Comparison of ENCODE assay signal across 8 cellular contexts in genomic region chr2:19357383-19358241, GRCh38. TPM values are rescaled to one million over a fixed set of nuclear protein-coding genes. Genes with fewer than 3 reads are reported as not detected.
DNase-seq lines count a peak whose midpoint lies in the region; ATAC-seq, FAIRE-seq and TF ChIP-seq lines count a peak whose summit lies in the region.

No MANE protein-coding gene starts in this region.

- no peaks in the 10 kb centered on the region for H3K27me3 ChIP-seq in mammary epithelial cell (ENCODE audit: insufficient read depth, low read length)
- peaks cover 5 to 54% of the 10 kb centered on the region in 2 experiments; a peak in 4 of 5 replicates for H3K27me3 ChIP-seq in HepG2 (ENCODE audit: control insufficient read depth in 1 of 2, insufficient read depth in 2 of 2, low read length in 2 of 2)
- peaks cover 0 to 55% (median 31%) of the 10 kb centered on the region in 4 donors for H3K27me3 ChIP-seq in upper lobe of left lung

- WGBS in mammary epithelial cell (ENCODE audit: low coverage, missing lambda C conversion rate), result 1% methylated on average over 35 of the region's 45 CpGs
- WGBS in HepG2 (ENCODE audit: low lambda C conversion rate), result 45% methylated on average over 26 of the region's 45 CpGs
- 5 to 8% methylated on average over 20 to 45 of the region's 45 CpGs for WGBS in upper lobe of left lung, 2 donors

- intact Hi-C loops in mammary epithelial cell (cut with micrococcal nuclease), result loop anchor here (1.0 to 10.0 kb wide), 5 partner anchors 123 to 922 kb away; no protein-coding TSS in a partner anchor
- intact Hi-C loops in HepG2 (cut with micrococcal nuclease; ENCODE audit: unreplicated experiment), result no loop called here

- dilution Hi-C loops in mammary epithelial cell (cut with HindIII; ENCODE audit: low sequenced_read_pairs), result no loop called here

- no peak for FAIRE-seq in HepG2 (lab: Jason Lieb, UNC)

- TF ChIP-seq EP300 in HepG2 (IDR thresholded peaks at IDR 0.05; ENCODE audit: low read depth in 2 of 2, low read length in 2 of 2) (no peak), HepG2 (CRISPR knock-in tag; IDR thresholded peaks at IDR 0.05; ENCODE audit: borderline replicate concordance) (no peak), upper lobe of left lung (IDR thresholded peaks at IDR 0.05) (no peak)

- H3K4me1 ChIP-seq in mammary epithelial cell (ENCODE audit: insufficient read depth, low read length) (peaks cover 27% of the 10 kb centered on the region), HepG2 (ENCODE audit: insufficient read depth, low read length) (peaks cover 27% of the 10 kb centered on the region), upper lobe of left lung (peaks cover 24 to 52% (median 39%) of the 10 kb centered on the region in 4 donors)

- TF ChIP-seq RAD21 in HepG2 (CRISPR knock-in tag; IDR thresholded peaks at IDR 0.05), result no peak

- in situ Hi-C loops in mammary epithelial cell (cut with MboI; ENCODE audit: low sequenced_read_pairs in 2 of 2) (loop anchor here (10.0 to 25.0 kb wide), 3 partner anchors 483 to 923 kb away; no protein-coding TSS in a partner anchor), HepG2 (cut with HindIII; ENCODE audit: extremely low pct_ligation_motif_present, low pct_unique_long_range_greater_than_20kb) (loop anchor here (5.0 kb wide), 1 partner anchor 505 kb away; no protein-coding TSS in a partner anchor)

- BruUV-seq in mammary epithelial cell (replicated peaks; lab: Mats Ljungman, UMichigan) (no TSS peak), HepG2 (replicated peaks; lab: Mats Ljungman, UMichigan) (no TSS peak)

- TF ChIP-seq POLR2A in HepG2 (IDR thresholded peaks at IDR 0.05; ENCODE audit: insufficient read depth in 1 of 2, low read depth in 2 of 2, low read length in 2 of 2) (no peak), upper lobe of left lung (IDR thresholded peaks at IDR 0.05) (no peak)

- H3K4me1 Mint-ChIP-seq in activated naive CD4-positive, alpha-beta T cell treated with anti-CD3 and anti-CD28 coated beads, Interleukin-2, amount 10 ng/mL, durations not matched to agents 7 days and 5 days, result peaks cover 37% of the 10 kb centered on the region

- H4K20me1 ChIP-seq in mammary epithelial cell (ENCODE audit: insufficient read depth, low read length), result no peaks in the 10 kb centered on the region
- H4K20me1 ChIP-seq in HepG2 (ENCODE audit: insufficient read depth, low read length), result no peaks in the 10 kb centered on the region

- H2AFZ ChIP-seq in mammary epithelial cell (ENCODE audit: low read depth, low read length) (peak overlapping the region; percentile 76), HepG2 (ENCODE audit: low read length) (no peak overlapping the region)

- H3K79me2 ChIP-seq in mammary epithelial cell (ENCODE audit: insufficient read depth, low read length), result peaks cover 58% of the 10 kb centered on the region
- H3K79me2 ChIP-seq in HepG2 (ENCODE audit: insufficient read depth, low read length), result no peaks in the 10 kb centered on the region

- peaks cover 5% of the 10 kb centered on the region for H3K36me3 Mint-ChIP-seq in activated naive CD4-positive, alpha-beta T cell treated with anti-CD3 and anti-CD28 coated beads, Interleukin-2, amount 10 ng/mL, durations not matched to agents 7 days and 5 days

- peak overlapping the region; percentile 71 to 90 (median 89) for H3K4me3 ChIP-seq in mammary epithelial cell (replicated peaks in 1 of 3; ENCODE audit: insufficient read depth in 1 of 3, low read depth in 2 of 3, low read length in 3 of 3)
- peak overlapping the region; percentile 59 to 80 (median 68); a peak in 5 of 6 replicates for H3K4me3 ChIP-seq in HepG2 (replicated peaks in 1 of 3; ENCODE audit: insufficient read depth in 1 of 3, low read depth in 2 of 3, low read length in 3 of 3)
- H3K4me3 ChIP-seq in upper lobe of left lung, result peak overlapping the region; percentile 30 to 63 (median 56)

- H3K4me2 ChIP-seq in mammary epithelial cell (ENCODE audit: insufficient read depth, low read depth, low read length), result peak overlapping the region; percentile 99
- peak overlapping the region; percentile 97 for H3K4me2 ChIP-seq in HepG2 (ENCODE audit: low read depth, low read length)

- H3K9me3 Mint-ChIP-seq in activated naive CD4-positive, alpha-beta T cell treated with anti-CD3 and anti-CD28 coated beads, Interleukin-2, amount 10 ng/mL, durations not matched to agents 7 days and 5 days, result no peaks in the 10 kb centered on the region

- H3K9me3 ChIP-seq in mammary epithelial cell (replicated peaks; ENCODE audit: insufficient read depth, low read length), result no peaks in the 10 kb centered on the region
- no peaks in the 10 kb centered on the region for H3K9me3 ChIP-seq in HepG2 (ENCODE audit: low read length)
- no peaks in the 10 kb centered on the region for H3K9me3 ChIP-seq in upper lobe of left lung

- H3K36me3 ChIP-seq in mammary epithelial cell (ENCODE audit: insufficient read depth, low read length) (peaks cover 6% of the 10 kb centered on the region), HepG2 (replicated peaks in 1 of 2; ENCODE audit: control insufficient read depth in 1 of 2, insufficient read depth in 2 of 2, low read length in 2 of 2) (no peaks in the 10 kb centered on the region), upper lobe of left lung (no peaks in the 10 kb centered on the region)

- peak overlapping the region; percentile 67 for H3K27ac ChIP-seq in mammary epithelial cell (ENCODE audit: insufficient read depth, low read depth, low read length)
- H3K27ac ChIP-seq in HepG2 (ENCODE audit: extremely low read length, insufficient read depth, low read length), result no peak overlapping the region
- peak overlapping the region; percentile 48 to 80 (median 68) for H3K27ac ChIP-seq in upper lobe of left lung

- ATAC-seq in HepG2 (peak; percentile 20), upper lobe of left lung (ENCODE audit: low FRiP score in 2 of 2) (peak in 1 of 2 donors; percentile 9), GM21390 (IDR thresholded peaks at IDR 0.05; ENCODE audit: unreplicated experiment) (no peak), HG03159 (IDR thresholded peaks at IDR 0.05; ENCODE audit: unreplicated experiment) (no peak)

- H3K4me3 Mint-ChIP-seq in activated naive CD4-positive, alpha-beta T cell treated with anti-CD3 and anti-CD28 coated beads, Interleukin-2, amount 10 ng/mL, durations not matched to agents 7 days and 5 days, result peak overlapping the region; percentile 18

- no peak for TF ChIP-seq CTCF in mammary epithelial cell (conservative IDR thresholded peaks at IDR 0.05 in 1 of 2, IDR thresholded peaks at IDR 0.05 in 1 of 2; ENCODE audit: extremely low read depth in 1 of 2, insufficient read depth in 1 of 2, low read depth in 1 of 2, low read length in 2 of 2)
- no peak for TF ChIP-seq CTCF in HepG2 (CRISPR knock-in tag; IDR thresholded peaks at IDR 0.05)
- no peak for TF ChIP-seq CTCF in upper lobe of left lung (IDR thresholded peaks at IDR 0.05)

- POLR2A ChIA-PET in HepG2 (lab: Yijun Ruan, JAX), result interaction anchor here (0.9 to 5.4 kb wide), 4 partner anchors 10 to 797 kb away, joined by 3 to 55 read pairs (median 7); partner anchors contain the start of gene RDH14

- peaks cover 100% of the 10 kb centered on the region for H3K27me3 Mint-ChIP-seq in activated naive CD4-positive, alpha-beta T cell treated with anti-CD3 and anti-CD28 coated beads, Interleukin-2, amount 10 ng/mL, durations not matched to agents 7 days and 5 days

- peak overlapping the region; percentile 83 for H3K9ac ChIP-seq in mammary epithelial cell (ENCODE audit: insufficient read depth, low read length)
- peak overlapping the region; percentile 42; the same call in 1 of the 2 replicates for H3K9ac ChIP-seq in HepG2 (ENCODE audit: insufficient read depth, low read depth, low read length)

- CTCF ChIA-PET in activated naive CD4-positive, alpha-beta T cell treated with anti-CD3 and anti-CD28 coated beads, Interleukin-2, amount 10 ng/mL, durations not matched to agents 7 days and 5 days (lab: Charles Lee), result interaction anchor here (0.6 to 2.6 kb wide), 3 partner anchors 9 to 837 kb away, joined by 3 to 17 read pairs (median 4); no protein-coding TSS in a partner anchor
- CTCF ChIA-PET in mammary epithelial cell (lab: Charles Lee; ENCODE audit: low non-redundant PET), result interaction anchor here (0.8 kb wide), 1 partner anchor 837 kb away, joined by 4 read pairs; no protein-coding TSS in a partner anchor
- CTCF ChIA-PET in HepG2 (lab: Yijun Ruan, JAX; ENCODE audit: low intra/inter-chr PET ratio, low total read pairs), result no interaction called here

- DNase-seq in activated naive CD4-positive, alpha-beta T cell treated with anti-CD3 and anti-CD28 coated beads, Interleukin-2, amount 10 ng/mL, durations not matched to agents 7 days and 5 days, result no peak
- no peak for DNase-seq in activated naive CD4-positive, alpha-beta T cell treated with Interleukin-2 at 50 U/mL for 16 hours
- DNase-seq in mammary epithelial cell, result peak; percentile 49
- DNase-seq in HepG2 (ENCODE audit: low spot score), result no peak
- peak in 1 of 2 donors; percentile 82 for DNase-seq in upper lobe of left lung
- DNase-seq in AML-193 (lab: John Stamatoyannopoulos, UW), result no peak

- H3K27ac Mint-ChIP-seq in activated naive CD4-positive, alpha-beta T cell treated with anti-CD3 and anti-CD28 coated beads, Interleukin-2, amount 10 ng/mL, durations not matched to agents 7 days and 5 days, result peak overlapping the region; percentile 42

RNA-seq across cellular contexts. Expression of gene OSR1, which starts 0.8 kb away (rescaled TPM):
- 10 to 100 TPM; 37.8 to 45.9 TPM for total RNA-seq in mammary epithelial cell
- polyA plus RNA-seq in mammary epithelial cell, result 31.8 TPM
- 19.6 TPM for polyA minus RNA-seq in mammary epithelial cell
- total RNA-seq in HepG2 (2016; rRNA removed; fragmentation: Illumina TruSeq; extraction: Trizol), result 0.81 and 1.1 TPM in 2 replicates
- total RNA-seq in HepG2 (2016; cell fraction: cytosol; rRNA removed; fragmentation: Illumina TruSeq; extraction: Trizol; ENCODE audit: low read depth), result 0.44 and 0.81 TPM in 2 replicates
- 0.49 and 1.2 TPM in 2 replicates for total RNA-seq in HepG2 (2016; cell fraction: insoluble cytoplasmic fraction; rRNA removed; fragmentation: Illumina TruSeq; extraction: Trizol)
- total RNA-seq in HepG2 (2016; cell fraction: membrane; rRNA removed; fragmentation: Illumina TruSeq; extraction: Trizol), result 1.00 and 1.0 TPM in 2 replicates
- 0.90 and 1.1 TPM in 2 replicates for total RNA-seq in HepG2 (2016; cell fraction: nucleus; rRNA removed; fragmentation: Illumina TruSeq; extraction: Trizol)
- polyA plus RNA-seq in HepG2 (2011; rRNA removed), result 0.63 and 0.72 TPM in 2 replicates
- polyA plus RNA-seq in HepG2 (2011; cell fraction: cytosol; rRNA removed), result 0.33 and 0.91 TPM in 2 replicates
- polyA plus RNA-seq in HepG2 (2011; cell fraction: nucleus; rRNA removed), result 1.4 and 2.1 TPM in 2 replicates
- polyA plus RNA-seq in HepG2 (2012), result 0.05 and 0.35 TPM in 2 replicates
- polyA plus RNA-seq in HepG2 (2016; cell fraction: cytosol; fragmentation: Illumina TruSeq; extraction: Trizol; ENCODE audit: low read depth), result 0.26 and 0.32 TPM in 2 replicates
- 1.1 and 1.3 TPM in 2 replicates for polyA plus RNA-seq in HepG2 (2016; cell fraction: insoluble cytoplasmic fraction; fragmentation: Illumina TruSeq; extraction: Trizol; ENCODE audit: low read depth)
- 0.49 TPM in 2 replicates for polyA plus RNA-seq in HepG2 (2016; cell fraction: membrane; fragmentation: Illumina TruSeq; extraction: Trizol; ENCODE audit: low read depth)
- 1.7 and 2.3 TPM in 2 replicates for polyA plus RNA-seq in HepG2 (2016; cell fraction: nucleus; fragmentation: Illumina TruSeq; extraction: Trizol; ENCODE audit: insufficient read depth, low read depth)
- 0.20 TPM in 1 of 2 replicates, not detected in the other for polyA minus RNA-seq in HepG2 (2011; rRNA and poly(A)+ RNA removed; ENCODE audit: low replicate concordance)
- polyA minus RNA-seq in HepG2 (2011; cell fraction: cytosol; rRNA and poly(A)+ RNA removed), result 0.26 TPM in 1 of 2 replicates, not detected in the other
- polyA minus RNA-seq in HepG2 (2011; cell fraction: nucleus; rRNA and poly(A)+ RNA removed), result 0.39 and 0.75 TPM in 2 replicates
- 10 to 100 TPM in 2 of 6 donors, 1 to 10 TPM in 4; 3.2 to 19.4 (median 7.5) TPM for total RNA-seq in upper lobe of left lung
